In genomic region chr2:98607741-98608117, GRCh38 we compare ENCODE assay signal across 7 cellular contexts. TPM values are rescaled to one million over a fixed set of nuclear protein-coding genes. Genes with fewer than 3 reads are reported as not detected.
DNase-seq lines count a peak whose midpoint lies in the region; ATAC-seq and TF ChIP-seq lines count a peak whose summit lies in the region.

No MANE protein-coding gene starts in this region.

- peaks cover 30 to 42% of the 10 kb centered on the region in 2 experiments for H3K36me3 ChIP-seq in HEK293 (ENCODE audit: control insufficient read depth in 2 of 2, insufficient read depth in 1 of 2, low read length in 2 of 2)

- H3K4me1 ChIP-seq in HEK293 (ENCODE audit: control insufficient read depth, insufficient read depth, low read length) (peaks cover 15% of the 10 kb centered on the region), foreskin keratinocyte (no peaks in the 10 kb centered on the region)

- no peaks in the 10 kb centered on the region for H3K27me3 ChIP-seq in foreskin keratinocyte

- POLR2A ChIA-PET in HEK293 (lab: Yijun Ruan, JAX), result interaction anchor here (1.4 kb wide), 1 partner anchor 21 kb away, joined by 3 read pairs; no protein-coding TSS in a partner anchor

- no peaks in the 10 kb centered on the region for H3K27me3 Mint-ChIP-seq in T-helper 17 cell

- CTCF ChIA-PET in HEK293 (lab: Yijun Ruan, JAX), result interaction anchor here (0.5 kb wide), 1 partner anchor 199 kb away, joined by 4 read pairs; no protein-coding TSS in a partner anchor

- no peak for DNase-seq in T-helper 17 cell
- DNase-seq in foreskin keratinocyte, result no peak
- peak; percentile 24 for DNase-seq in pons (ENCODE audit: low spot score)

- H3K4me3 ChIP-seq in HEK293 (ENCODE audit: low read depth, low read length), result peak overlapping the region; percentile 75

- H3K9me3 ChIP-seq in HEK293 (ENCODE audit: control insufficient read depth, insufficient read depth, low read depth, low read length) (no peaks in the 10 kb centered on the region), T-helper 17 cell (ENCODE audit: control insufficient read depth, low read length, poor library complexity, severe bottlenecking) (no peaks in the 10 kb centered on the region)

- H3K36me3 Mint-ChIP-seq in T-helper 17 cell (ENCODE audit: low read depth), result peaks cover 3% of the 10 kb centered on the region

- H3K27ac Mint-ChIP-seq in T-helper 17 cell, result peak overlapping the region; percentile 98

- H3K4me3 Mint-ChIP-seq in T-helper 17 cell, result peak overlapping the region; percentile 95

- H3K27ac ChIP-seq in HEK293 (ENCODE audit: extremely low read depth, low read depth, low read length) (peak overlapping the region; percentile 81), foreskin keratinocyte (peak overlapping the region; percentile 83)

- ATAC-seq in T-helper 17 cell (no peak), foreskin keratinocyte (no peak), HG03097 (IDR thresholded peaks at IDR 0.05; ENCODE audit: low FRiP score, unreplicated experiment) (no peak), HG03378 (IDR thresholded peaks at IDR 0.05; ENCODE audit: unreplicated experiment) (no peak), GM21619 (IDR thresholded peaks at IDR 0.05; ENCODE audit: unreplicated experiment) (no peak)

- H3K4me1 Mint-ChIP-seq in T-helper 17 cell, result peaks cover 42% of the 10 kb centered on the region

- no peak for TF ChIP-seq CTCF in HEK293 (tag by site-specific recombination; IDR thresholded peaks at IDR 0.05)
- no peak for TF ChIP-seq CTCF in foreskin keratinocyte (conservative IDR thresholded peaks at IDR 0.05)

TF ChIP-seq in HEK293, 187 proteins besides CTCF, POLR2A, EP300 and RAD21:
- no peak for TF ChIP-seq ZNF292 (tag by site-specific recombination; IDR thresholded peaks at IDR 0.05; ENCODE audit: borderline replicate concordance, low read depth)
- peak; percentile 15; the same call in 1 of the 2 replicates for TF ChIP-seq ZNF335 (tag by site-specific recombination; conservative IDR thresholded peaks at IDR 0.05)

RNA-seq across cellular contexts. Expression of gene COA5, which starts 0.6 kb away (rescaled TPM):
- total RNA-seq in T-helper 17 cell (10 to 100 TPM; 20.0 to 20.7 TPM), foreskin keratinocyte (11.1 and 12.7 TPM in 2 replicates)
- 15.6 and 17.8 TPM in 2 replicates for polyA plus RNA-seq in foreskin keratinocyte

RNA-seq across cellular contexts. Expression of gene UNC50, which starts 0.7 kb away (rescaled TPM):
- total RNA-seq in T-helper 17 cell, result 10 to 100 TPM; 12.0 to 14.8 TPM
- total RNA-seq in foreskin keratinocyte, result 36.2 and 38.5 TPM in 2 replicates
- 36.4 and 42.7 TPM in 2 replicates for polyA plus RNA-seq in foreskin keratinocyte
